8 cellular contexts compared by ENCODE assay signal in genomic region chr12:54280401-54281260, GRCh38.
DNase-seq lines count a peak whose midpoint lies in the region; ATAC-seq and TF ChIP-seq lines count a peak whose summit lies in the region.

Gene HNRNPA1, plus strand, starts transcription at chr12:54280726. Its CDS starts 82 bp downstream, at chr12:54280808.

- peaks cover 7% of the 10 kb centered on the region for H3K36me3 Mint-ChIP-seq in central memory CD8-positive, alpha-beta T cell (ENCODE audit: insufficient read depth)

- no peak within 1 kb of the TSS for H3K27ac Mint-ChIP-seq in central memory CD8-positive, alpha-beta T cell (ENCODE audit: low read depth)

- peaks cover 67% of the 10 kb centered on the region for H3K4me1 Mint-ChIP-seq in central memory CD8-positive, alpha-beta T cell

- no peak within 1 kb of the TSS for H3K4me3 Mint-ChIP-seq in central memory CD8-positive, alpha-beta T cell

- peak within 1 kb of the TSS; percentile 74 for H3K4me3 ChIP-seq in AG09309 (ENCODE audit: control insufficient read depth, low read depth, low read length)

- DNase-seq in AG09309 (ENCODE audit: low read depth) (peak; percentile 100), NCI-H345 treated with DMSO at 0.1 percent for 48 hours (lab: John Stamatoyannopoulos, UW; ENCODE audit: unreplicated experiment) (peak; percentile 99), iris pigment epithelial cell (ENCODE audit: low read depth) (peak; percentile 100)
- DNase-seq in activated CD4-positive, CD25-positive, alpha-beta regulatory T cell (lab: John Stamatoyannopoulos, UW), result peak; percentile 69 to 86 (median 82)
- peak; percentile 81 to 97 for DNase-seq in central memory CD8-positive, alpha-beta T cell (ENCODE audit: low spot score in 2 of 2)
- peak; percentile 87 to 89 for DNase-seq in stimulated activated CD4-positive, alpha-beta T cell treated with anti-CD3 and anti-CD28 coated beads, Interleukin-12 subunit alpha, Interleukin-12 subunit beta, amount 100 ng/mL, for 24 hours (ENCODE audit: low read depth in 2 of 2)

- ATAC-seq in GM19023 (IDR thresholded peaks at IDR 0.05; ENCODE audit: unreplicated experiment), result peak; percentile 86
- peak; percentile 87 for ATAC-seq in HG03196 (IDR thresholded peaks at IDR 0.05; ENCODE audit: unreplicated experiment)
- ATAC-seq in central memory CD8-positive, alpha-beta T cell (replicated peaks; ENCODE audit: extremely low read depth, poor library complexity, severe bottlenecking), result peak; percentile 88

- TF ChIP-seq CTCF in AG09309 (IDR thresholded peaks at IDR 0.05; ENCODE audit: control insufficient read depth, insufficient read depth, low read depth, low read length, missing control alignments), result no peak

- H3K9me3 Mint-ChIP-seq in central memory CD8-positive, alpha-beta T cell, result no peaks in the 10 kb centered on the region

- no peaks in the 10 kb centered on the region for H3K27me3 Mint-ChIP-seq in central memory CD8-positive, alpha-beta T cell

Comparison
In these comparisons a context has a peak if more than half of its experiments do, and no peak if none do; other contexts are left out.
1. Peak in every context shown above with its lines: DNase-seq, ATAC-seq and H3K4me3 ChIP-seq.